Comparison of ENCODE assay signal across 30 cellular contexts in the genomic region with DNA sequence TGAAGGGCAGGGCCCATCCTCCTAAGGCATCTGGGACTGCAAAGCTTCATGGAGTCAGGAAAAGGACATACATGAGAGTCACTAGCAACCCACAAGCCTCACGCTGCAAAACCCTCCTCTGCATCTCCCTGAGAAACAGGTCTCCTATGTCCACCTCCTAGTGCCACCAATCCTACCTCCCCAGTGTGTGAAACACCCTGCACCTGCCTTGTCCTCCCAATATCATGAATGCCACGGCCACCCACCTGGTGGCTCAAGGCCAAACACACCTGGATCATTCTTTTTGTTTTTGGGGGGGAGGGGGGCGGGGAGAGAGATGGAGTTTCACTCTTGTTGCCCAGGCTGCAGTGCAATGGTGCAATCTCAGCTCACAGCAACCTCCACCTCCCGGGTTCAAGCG.
A peak's percentile ranks its signal among the peaks of the same experiment; 100 is the strongest.
DNase-seq lines count a peak whose midpoint lies in the region; ATAC-seq and TF ChIP-seq lines count a peak whose summit lies in the region.
"Had no signal": no experiment of that assay in that cellular context is flagged by ENCODE, and none has a peak within 500 bp of the region (broad histone marks: within the 10 kb centered on the region; RNA-seq: fewer than 3 reads in every experiment).

No MANE protein-coding gene starts in this region.

- H3K27me3 ChIP-seq in dorsolateral prefrontal cortex, result no peaks in the 10 kb centered on the region
- H3K27me3 ChIP-seq: esophagus muscularis mucosa, left lung, pancreas, right atrium auricular region, suprapubic skin had no signal

- peak overlapping the region; percentile 61 for H3K27ac Mint-ChIP-seq in activated naive CD8-positive, alpha-beta T cell treated with anti-CD3 and anti-CD28 coated beads, Interleukin-2, amount 10 ng/mL, durations not matched to agents 7 days and 5 days
- no peak overlapping the region for H3K27ac Mint-ChIP-seq in activated naive CD8-positive, alpha-beta T cell treated with anti-CD3 and anti-CD28 coated beads for 36 hours
- H3K27ac Mint-ChIP-seq in stimulated activated effector memory CD8-positive, alpha-beta T cell treated with anti-CD3 and anti-CD28 coated beads, Interleukin-12 subunit alpha, Interleukin-12 subunit beta, amount 100 ng/mL, for 72 hours, result peak overlapping the region; percentile 58
- H3K27ac Mint-ChIP-seq: mesothelial cell of epicardium had no signal

- peaks cover 23% of the 10 kb centered on the region for H3K4me1 Mint-ChIP-seq in activated naive CD8-positive, alpha-beta T cell treated with anti-CD3 and anti-CD28 coated beads, Interleukin-2, amount 10 ng/mL, durations not matched to agents 7 days and 5 days
- peaks cover 11% of the 10 kb centered on the region for H3K4me1 Mint-ChIP-seq in activated naive CD8-positive, alpha-beta T cell treated with anti-CD3 and anti-CD28 coated beads for 36 hours
- H3K4me1 Mint-ChIP-seq in stimulated activated effector memory CD8-positive, alpha-beta T cell treated with anti-CD3 and anti-CD28 coated beads, Interleukin-12 subunit alpha, Interleukin-12 subunit beta, amount 100 ng/mL, for 72 hours, result peaks cover 12% of the 10 kb centered on the region
- H3K4me1 Mint-ChIP-seq: mesothelial cell of epicardium had no signal

- no peak for ATAC-seq in activated naive CD8-positive, alpha-beta T cell treated with anti-CD3 and anti-CD28 coated beads, Interleukin-2, amount 10 ng/mL, durations not matched to agents 7 days and 5 days (ENCODE audit: low read depth)
- ATAC-seq in stimulated activated effector memory CD8-positive, alpha-beta T cell treated with anti-CD3 and anti-CD28 coated beads, Interleukin-12 subunit alpha, Interleukin-12 subunit beta, amount 100 ng/mL, for 72 hours, result no peak
- ATAC-seq: left lung, natural killer cell, pancreas, PC-3, T-cell had no signal

- intact Hi-C loops in dorsolateral prefrontal cortex (cut with DNase I), result loop anchor here in 1 of 2 donors (10.0 kb wide), 1 partner anchor 229 kb away; no protein-coding TSS in a partner anchor

- no peak overlapping the region for H3K4me3 Mint-ChIP-seq in activated naive CD8-positive, alpha-beta T cell treated with anti-CD3 and anti-CD28 coated beads, Interleukin-2, amount 10 ng/mL, durations not matched to agents 7 days and 5 days
- no peak overlapping the region for H3K4me3 Mint-ChIP-seq in activated naive CD8-positive, alpha-beta T cell treated with anti-CD3 and anti-CD28 coated beads for 36 hours
- no peak overlapping the region for H3K4me3 Mint-ChIP-seq in stimulated activated effector memory CD8-positive, alpha-beta T cell treated with anti-CD3 and anti-CD28 coated beads, Interleukin-12 subunit alpha, Interleukin-12 subunit beta, amount 100 ng/mL, for 72 hours
- H3K4me3 Mint-ChIP-seq: brain, mesothelial cell of epicardium, natural killer cell, T-cell had no signal

- no peaks in the 10 kb centered on the region for H3K27me3 Mint-ChIP-seq in activated naive CD8-positive, alpha-beta T cell treated with anti-CD3 and anti-CD28 coated beads, Interleukin-2, amount 10 ng/mL, durations not matched to agents 7 days and 5 days
- no peaks in the 10 kb centered on the region for H3K27me3 Mint-ChIP-seq in activated naive CD8-positive, alpha-beta T cell treated with anti-CD3 and anti-CD28 coated beads for 36 hours
- H3K27me3 Mint-ChIP-seq: brain, T-cell had no signal

- peaks cover 33% of the 10 kb centered on the region for H3K36me3 Mint-ChIP-seq in activated naive CD8-positive, alpha-beta T cell treated with anti-CD3 and anti-CD28 coated beads, Interleukin-2, amount 10 ng/mL, durations not matched to agents 7 days and 5 days
- peaks cover 13% of the 10 kb centered on the region for H3K36me3 Mint-ChIP-seq in activated naive CD8-positive, alpha-beta T cell treated with anti-CD3 and anti-CD28 coated beads for 36 hours
- peaks cover 93% of the 10 kb centered on the region for H3K36me3 Mint-ChIP-seq in stimulated activated effector memory CD8-positive, alpha-beta T cell treated with anti-CD3 and anti-CD28 coated beads, Interleukin-12 subunit alpha, Interleukin-12 subunit beta, amount 100 ng/mL, for 72 hours
- H3K36me3 Mint-ChIP-seq: natural killer cell had no signal

- POLR2A ChIA-PET in activated naive CD8-positive, alpha-beta T cell treated with anti-CD3 and anti-CD28 coated beads, Interleukin-2, amount 10 ng/mL, durations not matched to agents 7 days and 5 days (lab: Charles Lee), result no interaction called here

- TF ChIP-seq CTCF in VCaP (conservative IDR thresholded peaks at IDR 0.05) (no peak), dorsolateral prefrontal cortex (IDR thresholded peaks at IDR 0.05 in 54 of 56, conservative IDR thresholded peaks at IDR 0.05 in 2 of 56; ENCODE audit: low read depth in 1 of 56, partially characterized antibody in 56 of 56) (no peak)

- H3K4me3 ChIP-seq in dorsolateral prefrontal cortex, result no peak overlapping the region
- H3K4me3 ChIP-seq: esophagus muscularis mucosa, left lung, pancreas, right atrium auricular region, suprapubic skin had no signal

- H3K27ac ChIP-seq in VCaP (peak overlapping the region; percentile 9), dorsolateral prefrontal cortex (peak overlapping the region in 1 of 59 donors; percentile 21)
- H3K27ac ChIP-seq: C4-2B, esophagus muscularis mucosa, KMS-11, left lung, pancreas, right atrium auricular region, suprapubic skin had no signal

- DNase-seq in activated naive CD8-positive, alpha-beta T cell treated with anti-CD3 and anti-CD28 coated beads, Interleukin-2, amount 10 ng/mL, durations not matched to agents 7 days and 5 days, result no peak
- DNase-seq in activated naive CD8-positive, alpha-beta T cell treated with anti-CD3 and anti-CD28 coated beads for 36 hours, result no peak
- peak; percentile 80 for DNase-seq in NCI-H1417 treated with DMSO at 0.1 percent for 48 hours (lab: John Stamatoyannopoulos, UW)
- DNase-seq in stimulated activated effector memory CD8-positive, alpha-beta T cell treated with anti-CD3 and anti-CD28 coated beads, Interleukin-12 subunit alpha, Interleukin-12 subunit beta, amount 100 ng/mL, for 72 hours (ENCODE audit: low spot score in 2 of 2), result no peak
- DNase-seq in SKM-1 treated with dmso at 0.1 percent for 144 hours (lab: John Stamatoyannopoulos, UW; ENCODE audit: unreplicated experiment), result no peak
- no peak for DNase-seq in dorsolateral prefrontal cortex
- no peak for DNase-seq in D341Med (ENCODE audit: low spot score)
- DNase-seq: activated CD4-positive, alpha-beta T cell treated with anti-CD3 and anti-CD28 coated beads, Interleukin-2, amount 50 U/mL, for 1 hour; activated CD8-positive, alpha-beta memory T cell treated with anti-CD3 and anti-CD28 coated beads, Interleukin-2, amount 50 U/mL, for 48 hours; activated effector memory CD4-positive, alpha-beta T cell treated with Interleukin-2 at 50 U/mL for 16 hours; effector CD8-positive, alpha-beta T cell; GF-D8; hippocampal formation; left lung; natural killer cell; NCI-H2171; NCI-H82; pancreas; PC-3; SIG-M5; stimulated activated CD4-positive, alpha-beta T cell treated with anti-CD3 and anti-CD28 coated beads, Interleukin-12 subunit alpha, Interleukin-12 subunit beta, amount 100 ng/mL, for 4 hours; T-cell had no signal

- no peaks in the 10 kb centered on the region for H3K9me3 Mint-ChIP-seq in activated naive CD8-positive, alpha-beta T cell treated with anti-CD3 and anti-CD28 coated beads, Interleukin-2, amount 10 ng/mL, durations not matched to agents 7 days and 5 days
- H3K9me3 Mint-ChIP-seq in activated naive CD8-positive, alpha-beta T cell treated with anti-CD3 and anti-CD28 coated beads for 36 hours, result no peaks in the 10 kb centered on the region
- H3K9me3 Mint-ChIP-seq in stimulated activated effector memory CD8-positive, alpha-beta T cell treated with anti-CD3 and anti-CD28 coated beads, Interleukin-12 subunit alpha, Interleukin-12 subunit beta, amount 100 ng/mL, for 72 hours, result no peaks in the 10 kb centered on the region
- H3K9me3 Mint-ChIP-seq: brain, mesothelial cell of epicardium, natural killer cell, T-cell had no signal
